In genomic region chr2:139374307-139374850, GRCh38 we compare ENCODE assay signal across 16 cellular contexts.
A peak's percentile ranks its signal among the peaks of the same experiment; 100 is the strongest.
DNase-seq lines count a peak whose midpoint lies in the region; TF ChIP-seq lines count a peak whose summit lies in the region.
"Had no signal": no experiment of that assay in that cellular context is flagged by ENCODE, and none has a peak within 500 bp of the region (broad histone marks: within the 10 kb centered on the region; RNA-seq: fewer than 3 reads in every experiment).

No MANE protein-coding gene starts in this region.

- no peak overlapping the region for H3K9ac ChIP-seq in mesenchymal stem cell (ENCODE audit: low read length)
- H3K9ac ChIP-seq: BLaER1 had no signal

- no peaks in the 10 kb centered on the region for H3K4me1 ChIP-seq in mesenchymal stem cell (ENCODE audit: control insufficient read depth, insufficient read depth, low read depth, low read length)
- H3K4me1 ChIP-seq: A549 had no signal

- no CpG with 5 or more reads among the region's 4 CpGs for WGBS in mesenchymal stem cell

- H2BK5ac ChIP-seq in mesenchymal stem cell (ENCODE audit: low read depth, low read length, poor library complexity, severe bottlenecking) = no peak overlapping the region

- H3K27me3 ChIP-seq in kidney epithelial cell (ENCODE audit: control insufficient read depth, insufficient read depth, low read length) (no peaks in the 10 kb centered on the region), mesenchymal stem cell (ENCODE audit: control insufficient read depth in 1 of 2, insufficient read depth in 1 of 2, low read length in 2 of 2) (no peaks in the 10 kb centered on the region)
- H3K27me3 ChIP-seq: BLaER1 had no signal

- no peak overlapping the region for H2BK120ac ChIP-seq in mesenchymal stem cell (ENCODE audit: low read depth, low read length)

- H3K23ac ChIP-seq in mesenchymal stem cell (ENCODE audit: low read length in 2 of 2) = no peak overlapping the region

- no peaks in the 10 kb centered on the region for H3K36me3 ChIP-seq in kidney epithelial cell (ENCODE audit: control insufficient read depth, insufficient read depth, low read length)
- no peaks in the 10 kb centered on the region for H3K36me3 ChIP-seq in mesenchymal stem cell (ENCODE audit: control insufficient read depth in 1 of 2, insufficient read depth in 2 of 2, low read depth in 1 of 2, low read length in 2 of 2)
- H3K36me3 ChIP-seq: BLaER1 had no signal

- no peak overlapping the region for H3K4me3 ChIP-seq in kidney epithelial cell (ENCODE audit: low read depth, low read length)
- H3K4me3 ChIP-seq in mesenchymal stem cell (ENCODE audit: insufficient read depth in 1 of 2, low read depth in 1 of 2, low read length in 2 of 2) = no peak overlapping the region
- H3K4me3 ChIP-seq: A549, BLaER1 had no signal

- no peak overlapping the region for H3K4ac ChIP-seq in mesenchymal stem cell (ENCODE audit: low read depth in 1 of 2, low read length in 2 of 2)

- H3K18ac ChIP-seq in mesenchymal stem cell (ENCODE audit: low read depth in 1 of 2, low read length in 2 of 2) = no peak overlapping the region

- no peak overlapping the region for H4K8ac ChIP-seq in mesenchymal stem cell (ENCODE audit: low read length)

- no peak overlapping the region for H2BK15ac ChIP-seq in mesenchymal stem cell (ENCODE audit: low read depth, poor library complexity, severe bottlenecking)

- peak; percentile 16 for DNase-seq in DMS 273 (lab: John Stamatoyannopoulos, UW; ENCODE audit: unreplicated experiment)
- DNase-seq in DMS 273 treated with DMSO at 0.1 percent for 48 hours (lab: John Stamatoyannopoulos, UW) = no peak
- DNase-seq in MV-4-11 (lab: John Stamatoyannopoulos, UW) = peak; percentile 66
- DNase-seq in kidney epithelial cell (ENCODE audit: low read depth) = peak; percentile 21
- DNase-seq in mesenchymal stem cell = no peak
- DNase-seq in epidermal melanocyte (ENCODE audit: insufficient read length, low spot score) = no peak
- no peak for DNase-seq in DMS53 (lab: John Stamatoyannopoulos, UW)
- DNase-seq in effector CD8-positive, alpha-beta T cell (lab: John Stamatoyannopoulos, UW) = no peak
- DNase-seq: CD4-positive, alpha-beta memory T cell; HCEC 1CT; HFFc6; IMR-90 had no signal

- no peak overlapping the region for H3K14ac ChIP-seq in mesenchymal stem cell (ENCODE audit: low read length in 2 of 2)

- no peak overlapping the region for H2AFZ ChIP-seq in mesenchymal stem cell (ENCODE audit: low read depth, low read length)
- H2AFZ ChIP-seq: GM23338 had no signal

- no peak overlapping the region for H3K4me2 ChIP-seq in mesenchymal stem cell (ENCODE audit: low read length, poor library complexity, severe bottlenecking)
- H3K4me2 ChIP-seq: A549, BLaER1 had no signal

- peak overlapping the region; percentile 78 for H3K27ac ChIP-seq in mesenchymal stem cell (ENCODE audit: low read length, poor library complexity, severe bottlenecking)
- H3K27ac ChIP-seq: 22Rv1, A549, BLaER1 had no signal

- no peak overlapping the region for H4K91ac ChIP-seq in mesenchymal stem cell (ENCODE audit: low read length)

- H2BK12ac ChIP-seq in mesenchymal stem cell (ENCODE audit: low read length in 2 of 2) = no peak overlapping the region

- H2AK5ac ChIP-seq in mesenchymal stem cell (ENCODE audit: low read length, severe bottlenecking) = no peak overlapping the region

- no peaks in the 10 kb centered on the region for H3K79me1 ChIP-seq in mesenchymal stem cell (replicated peaks; ENCODE audit: low read length, poor library complexity, severe bottlenecking)

- no peak for TF ChIP-seq CTCF in kidney epithelial cell (IDR thresholded peaks at IDR 0.05; ENCODE audit: insufficient read depth, low read length, poor library complexity, severe bottlenecking)

- H3K9me3 ChIP-seq in mesenchymal stem cell (ENCODE audit: control insufficient read depth, low read length) = peaks cover 14% of the 10 kb centered on the region
- H3K9me3 ChIP-seq: A549 had no signal

Comparison
In these comparisons a context has a peak if more than half of its experiments do, and no peak if none do; other contexts are left out.
1. DNase-seq: peak in DMS 273 (single experiment), MV-4-11 (single experiment) and kidney epithelial cell (single experiment); none in DMS 273 treated with DMSO at 0.1 percent for 48 hours (single experiment), mesenchymal stem cell (single experiment), epidermal melanocyte (single experiment), DMS53 (single experiment) and effector CD8-positive, alpha-beta T cell (single experiment).